ENCODE assay signal across 15 cellular contexts in the genomic region with DNA sequence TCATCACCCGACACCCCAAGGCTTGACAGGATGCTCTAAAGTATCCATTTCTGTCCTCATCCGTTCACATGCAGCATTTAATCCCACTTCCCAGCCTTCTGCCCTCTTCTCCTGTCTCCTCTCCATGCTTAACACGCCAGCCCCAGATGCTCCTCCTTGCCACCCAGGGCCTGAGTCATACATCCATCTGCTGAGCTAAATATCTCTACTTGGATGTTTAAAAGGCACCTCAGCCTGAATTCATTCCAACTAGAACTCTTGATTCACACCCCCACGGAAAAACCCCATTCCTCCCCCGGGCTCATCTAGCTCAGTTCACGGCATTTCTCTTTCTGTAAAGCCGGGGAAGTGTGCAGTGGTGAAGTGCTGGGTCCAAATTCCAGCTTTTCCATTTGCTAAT. TPM values are rescaled to one million over a fixed set of nuclear protein-coding genes. Genes with fewer than 3 reads are reported as not detected.
DNase-seq lines count a peak whose midpoint lies in the region; ATAC-seq, FAIRE-seq and TF ChIP-seq lines count a peak whose summit lies in the region.
"Had no signal": no experiment of that assay in that cellular context is flagged by ENCODE, and none has a peak within 500 bp of the region (broad histone marks: within the 10 kb centered on the region; RNA-seq: fewer than 3 reads in every experiment).

No MANE protein-coding gene starts in this region.

- ATAC-seq in A549 (no peak), gastroesophageal sphincter (no peak), GM18858 (IDR thresholded peaks at IDR 0.05; ENCODE audit: unreplicated experiment) (no peak)
- ATAC-seq: activated T-cell treated with anti-CD3 and anti-CD28 coated beads, Interleukin-2, amount 50 U/mL, for 72 hours; effector memory CD8-positive, alpha-beta T cell; left ventricle myocardium superior; stimulated activated naive CD8-positive, alpha-beta T cell treated with anti-CD3 and anti-CD28 coated beads, Interleukin-15, Interleukin-2, amounts not matched to agents 100 U/mL and 50 U/mL, for 24 hours had no signal

- H3K4me2 ChIP-seq in A549: peak overlapping the region; percentile 81

- DNase-seq in A549 (ENCODE audit: low read depth in 1 of 2, low spot score in 1 of 2) (no peak), H4 (ENCODE audit: low spot score) (peak; percentile 39), adipocyte (ENCODE audit: low read depth) (peak; percentile 80), hepatic stellate cell (ENCODE audit: low spot score) (peak; percentile 65), GM13976 (ENCODE audit: low spot score) (no peak), NCI-H2081 treated with DMSO at 0.1 percent for 48 hours (lab: John Stamatoyannopoulos, UW) (no peak)
- DNase-seq: activated T-cell treated with anti-CD3 and anti-CD28 coated beads, Interleukin-2, amount 50 U/mL, for 72 hours; effector memory CD8-positive, alpha-beta T cell; left ventricle myocardium superior; NCI-H345; stimulated activated naive CD8-positive, alpha-beta T cell treated with anti-CD3 and anti-CD28 coated beads, Interleukin-15, Interleukin-2, amounts not matched to agents 100 U/mL and 50 U/mL, for 24 hours had no signal

- no peak for FAIRE-seq in A549 (lab: Jason Lieb, UNC)

- H3K36me3 ChIP-seq in adipocyte (ENCODE audit: control insufficient read depth, insufficient read depth, low read length, severe bottlenecking): no peaks in the 10 kb centered on the region
- H3K36me3 ChIP-seq in gastroesophageal sphincter: peaks cover 0 to 3% of the 10 kb centered on the region in 2 donors

- TF ChIP-seq RAD21 in A549 (conservative IDR thresholded peaks at IDR 0.05 in 1 of 2, IDR thresholded peaks at IDR 0.05 in 1 of 2): no peak

- peak overlapping the region; percentile 17 to 98; a peak in 3 of 6 replicates for H3K27ac ChIP-seq in A549
- no peak overlapping the region for H3K27ac ChIP-seq in gastroesophageal sphincter
- H3K27ac ChIP-seq: C4-2B had no signal

- WGBS in A549 (ENCODE audit: missing lambda C conversion rate): 33% methylated on average over 7 of the region's 7 CpGs
- 43 to 47% methylated on average over 7 of the region's 7 CpGs for WGBS in gastroesophageal sphincter (ENCODE audit: low coverage in 1 of 2), 2 donors

- CTCF ChIA-PET in A549 (lab: Yijun Ruan, JAX): interaction anchor here (0.6 to 18.9 kb wide), 12 partner anchors 9 to 508 kb away, joined by 3 to 352 read pairs (median 3); no protein-coding TSS in a partner anchor

- peaks cover 62% of the 10 kb centered on the region for H3K4me1 ChIP-seq in A549
- peaks cover 74% of the 10 kb centered on the region for H3K4me1 ChIP-seq in adipocyte (ENCODE audit: control insufficient read depth, insufficient read depth, low read length)
- H3K4me1 ChIP-seq in gastroesophageal sphincter: peaks cover 0 to 35% (median 4%) of the 10 kb centered on the region in 3 donors

- H3K4me3 ChIP-seq in A549 (no peak overlapping the region), adipocyte (ENCODE audit: low read length) (no peak overlapping the region), gastroesophageal sphincter (no peak overlapping the region)

- TF ChIP-seq EP300 in A549 (IDR thresholded peaks at IDR 0.05): no peak
- no peak for TF ChIP-seq EP300 in gastroesophageal sphincter (IDR thresholded peaks at IDR 0.05)

- in situ Hi-C loops in GM13976 (cut with MboI; ENCODE audit: low sequenced_read_pairs, unreplicated experiment): loop anchor here (25.0 kb wide), 1 partner anchor 822 kb away; the partner anchor contains the start of gene AXDND1

- H3K27me3 ChIP-seq in adipocyte (replicated peaks; ENCODE audit: control insufficient read depth, insufficient read depth, low read length) (no peaks in the 10 kb centered on the region), gastroesophageal sphincter (no peaks in the 10 kb centered on the region)

- TF ChIP-seq CTCF in A549 (IDR thresholded peaks at IDR 0.05): no peak
- TF ChIP-seq CTCF in GM13976 (IDR thresholded peaks at IDR 0.05; ENCODE audit: borderline replicate concordance, control extremely low read depth, extremely low read depth, insufficient read depth, missing control alignments): no peak
- no peak for TF ChIP-seq CTCF in gastroesophageal sphincter (IDR thresholded peaks at IDR 0.05)

- no peak for TF ChIP-seq POLR2A in A549 (IDR thresholded peaks at IDR 0.05; ENCODE audit: low read length)
- no peak for TF ChIP-seq POLR2A in gastroesophageal sphincter (IDR thresholded peaks at IDR 0.05)

- H3K9me3 ChIP-seq in A549: no peaks in the 10 kb centered on the region
- H3K9me3 ChIP-seq in adipocyte (ENCODE audit: control insufficient read depth, low read length): no peaks in the 10 kb centered on the region
- no peaks in the 10 kb centered on the region for H3K9me3 ChIP-seq in gastroesophageal sphincter

- H3K9ac ChIP-seq in adipocyte (ENCODE audit: low read length): peak overlapping the region; percentile 23

- POLR2A ChIA-PET in A549 (lab: Yijun Ruan, JAX): no interaction called here

TF ChIP-seq in A549, 52 proteins besides CTCF, POLR2A, EP300 and RAD21:
- no peak for TF ChIP-seq ZC3H11A (IDR thresholded peaks at IDR 0.05)
- TF ChIP-seq ELK1 (IDR thresholded peaks at IDR 0.05; ENCODE audit: low read depth, low read length): no peak
- TF ChIP-seq CHD4 (IDR thresholded peaks at IDR 0.05; ENCODE audit: borderline replicate concordance): no peak
- no peak for TF ChIP-seq FOSL2 (IDR thresholded peaks at IDR 0.05)
- 0 out of 2 replicates have a peak, but pooled peaks have one; percentile 4 for TF ChIP-seq FOSL2 (CRISPR knock-in tag; IDR thresholded peaks at IDR 0.05)
- TF ChIP-seq ESRRA (IDR thresholded peaks at IDR 0.05; ENCODE audit: borderline replicate concordance, low read length): no peak

RNA-seq across cellular contexts. Expression of gene TEX35, which starts 27.7 kb away (rescaled TPM):
- polyA plus RNA-seq in A549 (2011; rRNA removed) (not detected in 2 replicates), A549 (2017; fragmentation: RNase III; extraction: RNeasy Plus Mini Kit Qiagen cat#74134 plus additional on column Dnase treatment) (0.05 TPM in 1 of 3 replicates, not detected in the others)
- polyA plus RNA-seq in A549 (2012; cell fraction: cytosol; rRNA removed): 0.03 and 0.06 TPM in 2 replicates
- 0.05 TPM in 1 of 2 replicates, not detected in the other for polyA plus RNA-seq in A549 (2012; cell fraction: nucleus; rRNA removed)
- 0.19 TPM in 1 of 2 replicates, not detected in the other for polyA minus RNA-seq in A549 (2011; rRNA and poly(A)+ RNA removed)
- total RNA-seq in H4 (2014; rRNA removed; shearing (Covaris generic)): not detected in 2 replicates
- total RNA-seq in gastroesophageal sphincter: not detected
- total RNA-seq: activated T-cell treated with anti-CD3 and anti-CD28 coated beads, Interleukin-2, amount 50 U/mL, for 72 hours; left ventricle myocardium superior; skeletal muscle tissue had no signal

RNA-seq across cellular contexts. Expression of gene CLEC20A, which starts 43.9 kb away (rescaled TPM):
- polyA plus RNA-seq in A549 (2011; rRNA removed): not detected in 2 replicates
- not detected in 2 replicates for polyA plus RNA-seq in A549 (2012; cell fraction: cytosol; rRNA removed)
- not detected in 2 replicates for polyA plus RNA-seq in A549 (2012; cell fraction: nucleus; rRNA removed)
- polyA plus RNA-seq in A549 (2017; fragmentation: RNase III; extraction: RNeasy Plus Mini Kit Qiagen cat#74134 plus additional on column Dnase treatment): not detected in 3 replicates
- not detected in 2 replicates for polyA minus RNA-seq in A549 (2011; rRNA and poly(A)+ RNA removed)
- not detected in 2 replicates for total RNA-seq in H4 (2014; rRNA removed; shearing (Covaris generic))
- total RNA-seq in gastroesophageal sphincter: not detected
- total RNA-seq: activated T-cell treated with anti-CD3 and anti-CD28 coated beads, Interleukin-2, amount 50 U/mL, for 72 hours; left ventricle myocardium superior; skeletal muscle tissue had no signal

Comparison
In these comparisons a context has a peak if more than half of its experiments do, and no peak if none do; other contexts are left out.
1. DNase-seq: peak in H4 (single experiment), adipocyte (single experiment) and hepatic stellate cell (single experiment); none in A549 (0 of 2), GM13976 (single experiment) and NCI-H2081 treated with DMSO at 0.1 percent for 48 hours (single experiment).
2. H3K27ac ChIP-seq: peak in A549 (2 of 2); none in gastroesophageal sphincter (0 of 4).